In genomic region chr3:61903931-61904657, GRCh38 we compare ENCODE assay signal across 9 cellular contexts.
DNase-seq lines count a peak whose midpoint lies in the region; ATAC-seq and TF ChIP-seq lines count a peak whose summit lies in the region.
"Had no signal": no experiment of that assay in that cellular context is flagged by ENCODE, and none has a peak within 500 bp of the region (broad histone marks: within the 10 kb centered on the region; RNA-seq: fewer than 3 reads in every experiment).

No MANE protein-coding gene starts in this region.

- H3K4me1 Mint-ChIP-seq in effector memory CD8-positive, alpha-beta T cell (ENCODE audit: low read depth in 2 of 2) = no peaks in the 10 kb centered on the region
- H3K4me1 Mint-ChIP-seq: activated naive CD8-positive, alpha-beta T cell treated with anti-CD3 and anti-CD28 coated beads, Interleukin-2, amount 10 ng/mL, durations not matched to agents 7 days and 5 days had no signal

- H3K27me3 ChIP-seq in KMS-11 (ENCODE audit: insufficient read depth, low read depth) = no peaks in the 10 kb centered on the region

- no peaks in the 10 kb centered on the region for H3K79me2 ChIP-seq in KMS-11 (ENCODE audit: insufficient read depth, low read depth)

- H3K9ac ChIP-seq in KMS-11 = no peak overlapping the region

- H3K27ac Mint-ChIP-seq in effector memory CD8-positive, alpha-beta T cell = no peak overlapping the region
- H3K27ac Mint-ChIP-seq: activated naive CD8-positive, alpha-beta T cell treated with anti-CD3 and anti-CD28 coated beads, Interleukin-2, amount 10 ng/mL, durations not matched to agents 7 days and 5 days had no signal

- H3K27me3 Mint-ChIP-seq in effector memory CD8-positive, alpha-beta T cell = no peaks in the 10 kb centered on the region

- no peak overlapping the region for H2AFZ ChIP-seq in KMS-11 (ENCODE audit: low read depth)

- no peaks in the 10 kb centered on the region for H4K20me1 ChIP-seq in KMS-11 (ENCODE audit: insufficient read depth)

- TF ChIP-seq CTCF in KMS-11 (conservative IDR thresholded peaks at IDR 0.05; ENCODE audit: low read depth, low read length) = no peak

- peaks cover 17% of the 10 kb centered on the region for H3K4me1 ChIP-seq in KMS-11 (ENCODE audit: low read depth, poor library complexity, severe bottlenecking)

- H3K4me3 Mint-ChIP-seq in effector memory CD8-positive, alpha-beta T cell = no peak overlapping the region
- H3K4me3 Mint-ChIP-seq: activated naive CD8-positive, alpha-beta T cell treated with anti-CD3 and anti-CD28 coated beads, Interleukin-2, amount 10 ng/mL, durations not matched to agents 7 days and 5 days had no signal

- H3K4me2 ChIP-seq in KMS-11 = peak overlapping the region; percentile 25; the same call in 1 of the 2 replicates

- no peak overlapping the region for H3K4me3 ChIP-seq in KMS-11 (IDR thresholded peaks at IDR 0.05; ENCODE audit: insufficient read depth, low read depth, low read length)

- no peak overlapping the region; the same call in 1 of the 2 replicates for H3K27ac ChIP-seq in KMS-11

- H3K9me3 Mint-ChIP-seq in effector memory CD8-positive, alpha-beta T cell = no peaks in the 10 kb centered on the region
- H3K9me3 Mint-ChIP-seq: activated naive CD8-positive, alpha-beta T cell treated with anti-CD3 and anti-CD28 coated beads, Interleukin-2, amount 10 ng/mL, durations not matched to agents 7 days and 5 days had no signal

- H3K36me3 Mint-ChIP-seq in effector memory CD8-positive, alpha-beta T cell (ENCODE audit: insufficient read depth) = no peaks in the 10 kb centered on the region
- H3K36me3 Mint-ChIP-seq: activated naive CD8-positive, alpha-beta T cell treated with anti-CD3 and anti-CD28 coated beads, Interleukin-2, amount 10 ng/mL, durations not matched to agents 7 days and 5 days had no signal

- H3K36me3 ChIP-seq in KMS-11 (ENCODE audit: insufficient read depth) = no peaks in the 10 kb centered on the region

- ATAC-seq in GM18868 (IDR thresholded peaks at IDR 0.05; ENCODE audit: unreplicated experiment) = peak; percentile 53
- no peak for ATAC-seq in effector memory CD8-positive, alpha-beta T cell (replicated peaks)

- DNase-seq in cerebellar cortex (ENCODE audit: low spot score) = peak; percentile 63
- DNase-seq in myocyte (ENCODE audit: low read depth) = peak; percentile 36
- no peak for DNase-seq in hippocampal formation (lab: John Stamatoyannopoulos, UW)
- no peak for DNase-seq in DMS153 (lab: John Stamatoyannopoulos, UW)
- DNase-seq in stimulated activated CD4-positive, alpha-beta T cell treated with anti-CD3 and anti-CD28 coated beads, Interleukin-15, amount 100 ng/mL, for 24 hours = no peak
- no peak for DNase-seq in effector memory CD8-positive, alpha-beta T cell
- DNase-seq: activated naive CD8-positive, alpha-beta T cell treated with anti-CD3 and anti-CD28 coated beads, Interleukin-2, amount 10 ng/mL, durations not matched to agents 7 days and 5 days had no signal

Comparison
In these comparisons a context has a peak if more than half of its experiments do, and no peak if none do; other contexts are left out.
1. DNase-seq: peak in cerebellar cortex (single experiment) and myocyte (single experiment); none in hippocampal formation (0 of 2), DMS153 (single experiment), stimulated activated CD4-positive, alpha-beta T cell treated with anti-CD3 and anti-CD28 coated beads, Interleukin-15, amount 100 ng/mL, for 24 hours (single experiment) and effector memory CD8-positive, alpha-beta T cell (0 of 3).